Comparison of ENCODE assay signal across 12 cellular contexts in genomic region chr4:32196950-32197688, GRCh38.
DNase-seq lines count a peak whose midpoint lies in the region; ATAC-seq and TF ChIP-seq lines count a peak whose summit lies in the region.
"Had no signal": no experiment of that assay in that cellular context is flagged by ENCODE, and none has a peak within 500 bp of the region (broad histone marks: within the 10 kb centered on the region; RNA-seq: fewer than 3 reads in every experiment).

No MANE protein-coding gene starts in this region.

- H3K27me3 Mint-ChIP-seq in GM23338 (ENCODE audit: insufficient read depth, low read depth, poor library complexity) = no peaks in the 10 kb centered on the region

- DNase-seq in GM23338 (ENCODE audit: low spot score) (no peak), NCI-H2029 treated with DMSO at 0.1 percent for 48 hours (lab: John Stamatoyannopoulos, UW) (peak; percentile 24), choroid plexus epithelial cell (ENCODE audit: low read depth) (peak; percentile 21), renal cortical epithelial cell (ENCODE audit: low read depth) (peak; percentile 12), sciatic nerve (ENCODE audit: low spot score) (no peak)
- no peak for DNase-seq in activated CD4-positive, alpha-beta T cell treated with anti-CD3 and anti-CD28 coated beads, Interleukin-2, amount 50 U/mL, for 1 hour
- DNase-seq: DMS 273 treated with DMSO at 0.1 percent for 48 hours, NCI-H146, NCI-H774, RPMI8226 had no signal

- H3K36me3 ChIP-seq in GM23338 (ENCODE audit: insufficient read depth) = no peaks in the 10 kb centered on the region
- H3K36me3 ChIP-seq: BLaER1 treated with 17β-estradiol and CSF1 and Interleukin-3, amounts not matched to agents 10 nM and 100 nM had no signal

- H2AFZ ChIP-seq in GM23338 = peak overlapping the region; percentile 53; the same call in 1 of the 2 replicates

- H3K4me3 Mint-ChIP-seq in GM23338 = no peak overlapping the region

- no peaks in the 10 kb centered on the region for H3K79me2 ChIP-seq in GM23338 (replicated peaks; ENCODE audit: insufficient read depth)

- no peaks in the 10 kb centered on the region for H3F3A ChIP-seq in GM23338 (replicated peaks; ENCODE audit: low read depth)

- H3K9me3 Mint-ChIP-seq in GM23338 = no peaks in the 10 kb centered on the region

- no peaks in the 10 kb centered on the region for H3K4me1 Mint-ChIP-seq in GM23338

- H4K20me1 ChIP-seq in GM23338 (replicated peaks; ENCODE audit: insufficient read depth) = no peaks in the 10 kb centered on the region
- H4K20me1 ChIP-seq: BLaER1 treated with 17β-estradiol and CSF1 and Interleukin-3, amounts not matched to agents 10 nM and 100 nM had no signal

- no peak overlapping the region for H3K4me2 ChIP-seq in GM23338

- H3K4me3 ChIP-seq in GM23338 (no peak overlapping the region), choroid plexus epithelial cell (ENCODE audit: low read depth, low read length) (no peak overlapping the region)
- H3K4me3 ChIP-seq: BLaER1 treated with 17β-estradiol and CSF1 and Interleukin-3, amounts not matched to agents 10 nM and 100 nM had no signal

- no peak overlapping the region for H3K27ac ChIP-seq in GM23338 (ENCODE audit: low read depth)
- H3K27ac ChIP-seq: BLaER1 treated with 17β-estradiol and CSF1 and Interleukin-3, amounts not matched to agents 10 nM and 100 nM had no signal

- intact Hi-C loops in sciatic nerve (cut with DNase I) = no loop called here

- no peaks in the 10 kb centered on the region for H3K27me3 ChIP-seq in GM23338 (ENCODE audit: insufficient read depth)
- H3K27me3 ChIP-seq: BLaER1 treated with 17β-estradiol and CSF1 and Interleukin-3, amounts not matched to agents 10 nM and 100 nM had no signal

- H3K27ac Mint-ChIP-seq in GM23338 = no peak overlapping the region

- H3K9me2 ChIP-seq in GM23338 (ENCODE audit: insufficient read depth) = no peaks in the 10 kb centered on the region

- H3K4me1 ChIP-seq in GM23338 (ENCODE audit: insufficient read depth) = no peaks in the 10 kb centered on the region

- no peak for ATAC-seq in GM23338
- ATAC-seq in HG02610 (IDR thresholded peaks at IDR 0.05; ENCODE audit: unreplicated experiment) = no peak
- no peak for ATAC-seq in sciatic nerve

- TF ChIP-seq CTCF in GM23338 (conservative IDR thresholded peaks at IDR 0.05; ENCODE audit: low read depth in 2 of 2) (no peak), choroid plexus epithelial cell (conservative IDR thresholded peaks at IDR 0.05; ENCODE audit: low read depth, low read length) (no peak)

- no peaks in the 10 kb centered on the region for H3K36me3 Mint-ChIP-seq in GM23338 (ENCODE audit: low read depth)

TF ChIP-seq in GM23338, 12 proteins besides CTCF, POLR2A, EP300 and RAD21 (continues in another document):
- TF ChIP-seq JUNB (IDR thresholded peaks at IDR 0.05; ENCODE audit: unreplicated experiment) = no peak
- no peak for TF ChIP-seq EZH2 (IDR thresholded peaks at IDR 0.05; ENCODE audit: low read depth, unreplicated experiment)
- no peak for TF ChIP-seq ZNF114 (CRISPR knock-in tag; IDR thresholded peaks at IDR 0.05)
- no peak for TF ChIP-seq NANOG (IDR thresholded peaks at IDR 0.05; ENCODE audit: borderline replicate concordance)
- TF ChIP-seq POLR2AphosphoS5 (IDR thresholded peaks at IDR 0.05; ENCODE audit: low read depth) = no peak
- TF ChIP-seq, protein P1, sequence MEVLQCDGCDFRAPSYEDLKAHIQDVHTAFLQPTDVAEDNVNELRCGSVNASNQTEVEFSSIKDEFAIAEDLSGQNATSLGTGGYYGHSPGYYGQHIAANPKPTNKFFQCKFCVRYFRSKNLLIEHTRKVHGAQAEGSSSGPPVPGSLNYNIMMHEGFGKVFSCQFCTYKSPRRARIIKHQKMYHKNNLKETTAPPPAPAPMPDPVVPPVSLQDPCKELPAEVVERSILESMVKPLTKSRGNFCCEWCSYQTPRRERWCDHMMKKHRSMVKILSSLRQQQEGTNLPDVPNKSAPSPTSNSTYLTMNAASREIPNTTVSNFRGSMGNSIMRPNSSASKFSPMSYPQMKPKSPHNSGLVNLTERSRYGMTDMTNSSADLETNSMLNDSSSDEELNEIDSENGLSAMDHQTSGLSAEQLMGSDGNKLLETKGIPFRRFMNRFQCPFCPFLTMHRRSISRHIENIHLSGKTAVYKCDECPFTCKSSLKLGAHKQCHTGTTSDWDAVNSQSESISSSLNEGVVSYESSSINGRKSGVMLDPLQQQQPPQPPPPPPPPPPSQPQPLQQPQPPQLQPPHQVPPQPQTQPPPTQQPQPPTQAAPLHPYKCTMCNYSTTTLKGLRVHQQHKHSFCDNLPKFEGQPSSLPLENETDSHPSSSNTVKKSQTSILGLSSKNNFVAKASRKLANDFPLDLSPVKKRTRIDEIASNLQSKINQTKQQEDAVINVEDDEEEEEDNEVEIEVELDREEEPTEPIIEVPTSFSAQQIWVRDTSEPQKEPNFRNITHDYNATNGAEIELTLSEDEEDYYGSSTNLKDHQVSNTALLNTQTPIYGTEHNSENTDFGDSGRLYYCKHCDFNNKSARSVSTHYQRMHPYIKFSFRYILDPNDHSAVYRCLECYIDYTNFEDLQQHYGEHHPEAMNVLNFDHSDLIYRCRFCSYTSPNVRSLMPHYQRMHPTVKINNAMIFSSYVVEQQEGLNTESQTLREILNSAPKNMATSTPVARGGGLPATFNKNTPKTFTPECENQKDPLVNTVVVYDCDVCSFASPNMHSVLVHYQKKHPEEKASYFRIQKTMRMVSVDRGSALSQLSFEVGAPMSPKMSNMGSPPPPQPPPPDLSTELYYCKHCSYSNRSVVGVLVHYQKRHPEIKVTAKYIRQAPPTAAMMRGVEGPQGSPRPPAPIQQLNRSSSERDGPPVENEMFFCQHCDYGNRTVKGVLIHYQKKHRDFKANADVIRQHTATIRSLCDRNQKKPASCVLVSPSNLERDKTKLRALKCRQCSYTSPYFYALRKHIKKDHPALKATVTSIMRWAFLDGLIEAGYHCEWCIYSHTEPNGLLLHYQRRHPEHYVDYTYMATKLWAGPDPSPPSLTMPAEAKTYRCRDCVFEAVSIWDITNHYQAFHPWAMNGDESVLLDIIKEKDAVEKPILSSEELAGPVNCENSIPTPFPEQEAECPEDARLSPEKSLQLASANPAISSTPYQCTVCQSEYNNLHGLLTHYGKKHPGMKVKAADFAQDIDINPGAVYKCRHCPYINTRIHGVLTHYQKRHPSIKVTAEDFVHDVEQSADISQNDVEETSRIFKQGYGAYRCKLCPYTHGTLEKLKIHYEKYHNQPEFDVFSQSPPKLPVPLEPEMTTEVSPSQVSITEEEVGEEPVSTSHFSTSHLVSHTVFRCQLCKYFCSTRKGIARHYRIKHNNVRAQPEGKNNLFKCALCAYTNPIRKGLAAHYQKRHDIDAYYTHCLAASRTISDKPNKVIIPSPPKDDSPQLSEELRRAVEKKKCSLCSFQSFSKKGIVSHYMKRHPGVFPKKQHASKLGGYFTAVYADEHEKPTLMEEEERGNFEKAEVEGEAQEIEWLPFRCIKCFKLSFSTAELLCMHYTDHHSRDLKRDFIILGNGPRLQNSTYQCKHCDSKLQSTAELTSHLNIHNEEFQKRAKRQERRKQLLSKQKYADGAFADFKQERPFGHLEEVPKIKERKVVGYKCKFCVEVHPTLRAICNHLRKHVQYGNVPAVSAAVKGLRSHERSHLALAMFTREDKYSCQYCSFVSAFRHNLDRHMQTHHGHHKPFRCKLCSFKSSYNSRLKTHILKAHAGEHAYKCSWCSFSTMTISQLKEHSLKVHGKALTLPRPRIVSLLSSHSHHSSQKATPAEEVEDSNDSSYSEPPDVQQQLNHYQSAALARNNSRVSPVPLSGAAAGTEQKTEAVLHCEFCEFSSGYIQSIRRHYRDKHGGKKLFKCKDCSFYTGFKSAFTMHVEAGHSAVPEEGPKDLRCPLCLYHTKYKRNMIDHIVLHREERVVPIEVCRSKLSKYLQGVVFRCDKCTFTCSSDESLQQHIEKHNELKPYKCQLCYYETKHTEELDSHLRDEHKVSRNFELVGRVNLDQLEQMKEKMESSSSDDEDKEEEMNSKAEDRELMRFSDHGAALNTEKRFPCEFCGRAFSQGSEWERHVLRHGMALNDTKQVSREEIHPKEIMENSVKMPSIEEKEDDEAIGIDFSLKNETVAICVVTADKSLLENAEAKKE (CRISPR knock-in tag; IDR thresholded peaks at IDR 0.05) = no peak
- TF ChIP-seq STAT1 (IDR thresholded peaks at IDR 0.05; ENCODE audit: unreplicated experiment) = no peak
- no peak for TF ChIP-seq REST (IDR thresholded peaks at IDR 0.05; ENCODE audit: unreplicated experiment)
- no peak for TF ChIP-seq CREB1 (CRISPR knock-in tag; IDR thresholded peaks at IDR 0.05; ENCODE audit: low read depth)
- no peak for TF ChIP-seq EZH2phosphoT487 (IDR thresholded peaks at IDR 0.05; ENCODE audit: unreplicated experiment)
- no peak for TF ChIP-seq ZNF331 (CRISPR knock-in tag; IDR thresholded peaks at IDR 0.05; ENCODE audit: low read depth)

Comparison
In these comparisons a context has a peak if more than half of its experiments do, and no peak if none do; other contexts are left out.
1. DNase-seq: peak in NCI-H2029 treated with DMSO at 0.1 percent for 48 hours (single experiment), choroid plexus epithelial cell (single experiment) and renal cortical epithelial cell (single experiment); none in GM23338 (single experiment), activated CD4-positive, alpha-beta T cell treated with anti-CD3 and anti-CD28 coated beads, Interleukin-2, amount 50 U/mL, for 1 hour (single experiment) and sciatic nerve (single experiment).